Comparison of ENCODE assay signal across 1 cellular context in the genomic region with DNA sequence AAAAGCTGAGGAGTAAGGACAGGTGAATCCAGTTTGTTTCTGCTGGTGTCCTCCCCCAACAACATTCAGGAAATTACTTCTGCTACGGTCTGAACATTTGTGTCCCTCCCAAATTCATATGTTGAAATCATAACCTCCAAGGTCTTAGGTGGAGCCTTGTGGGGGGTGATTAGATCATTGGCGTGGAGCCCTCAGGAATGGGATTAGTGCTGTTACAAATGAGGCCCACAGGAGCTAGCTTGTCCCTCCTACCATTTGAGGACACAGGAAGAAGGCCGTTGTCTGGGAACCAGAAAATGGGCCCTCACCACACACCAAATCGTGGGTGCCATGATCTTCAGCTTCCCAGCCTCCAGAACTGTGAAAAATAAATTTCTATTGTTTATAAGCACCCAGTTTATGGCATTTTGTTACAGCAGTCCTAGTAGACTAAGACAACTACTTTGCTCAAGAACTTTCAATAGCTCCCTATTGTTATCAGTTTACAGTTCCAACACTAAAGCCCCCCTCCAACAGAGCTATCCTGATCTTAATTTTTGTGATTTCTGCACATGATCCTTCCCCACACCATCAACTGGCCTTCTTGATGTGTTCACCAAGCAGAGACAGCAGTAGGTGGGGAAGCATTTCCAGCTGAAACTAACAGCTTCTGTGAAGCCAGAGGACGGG.
A peak's percentile ranks its signal among the peaks of the same experiment; 100 is the strongest.
TF ChIP-seq lines count a peak whose summit lies in the region.

No MANE protein-coding gene starts in this region.

TF ChIP-seq in HEK293, 187 proteins besides CTCF, POLR2A, EP300 and RAD21 (continued from another document):
- TF ChIP-seq ZEB2 (tag by site-specific recombination; IDR thresholded peaks at IDR 0.05), result 0 out of 2 replicates have a peak, but pooled peaks have one; percentile 9
- peak; percentile 39; the same call in 1 of the 2 replicates for TF ChIP-seq ZNF394 (tag by site-specific recombination; IDR thresholded peaks at IDR 0.05; ENCODE audit: borderline replicate concordance)
- no peak for TF ChIP-seq ZNF140 (tag by site-specific recombination; IDR thresholded peaks at IDR 0.05)
